20 cellular contexts compared by ENCODE assay signal in the genomic region with DNA sequence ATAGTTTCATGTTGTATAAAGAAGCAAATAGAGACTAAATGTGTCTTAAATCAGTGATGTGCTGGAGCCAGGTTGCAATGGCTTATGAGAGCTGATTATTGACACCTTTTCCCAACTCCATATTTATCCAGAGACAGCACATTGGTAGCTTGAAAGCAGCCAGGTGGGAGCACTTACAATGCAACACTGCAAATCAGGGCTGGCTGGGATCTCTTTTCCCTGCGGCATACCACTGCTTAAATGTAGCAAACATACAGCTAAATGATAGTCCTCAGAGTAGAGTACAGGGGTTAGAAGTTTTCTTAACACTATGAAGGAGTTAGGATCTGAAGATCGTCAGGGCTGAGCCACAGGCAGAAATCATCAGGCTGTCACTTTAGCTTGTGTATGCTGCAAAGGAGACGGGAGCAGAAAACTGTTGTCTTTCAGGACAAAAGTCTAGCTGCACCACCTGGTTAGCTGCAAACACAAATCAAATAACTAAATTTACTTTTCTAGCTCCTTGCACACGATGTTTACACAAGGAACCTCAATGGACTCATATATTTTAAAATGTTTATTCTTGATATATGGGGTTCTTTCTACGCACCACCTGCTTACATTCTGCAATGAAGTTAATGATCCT.
DNase-seq lines count a peak whose midpoint lies in the region; ATAC-seq and TF ChIP-seq lines count a peak whose summit lies in the region.
"Had no signal": no experiment of that assay in that cellular context is flagged by ENCODE, and none has a peak within 500 bp of the region (broad histone marks: within the 10 kb centered on the region; RNA-seq: fewer than 3 reads in every experiment).

No MANE protein-coding gene starts in this region.

- 59% methylated on average over 5 of the region's 5 CpGs for WGBS in mammary epithelial cell (ENCODE audit: low coverage, missing lambda C conversion rate)

- no peaks in the 10 kb centered on the region for H4K20me1 ChIP-seq in mammary epithelial cell (ENCODE audit: insufficient read depth, low read length)

- intact Hi-C loops in mammary epithelial cell (cut with micrococcal nuclease), result no loop called here
- intact Hi-C loops in MCF 10A (cut with micrococcal nuclease), result no loop called here
- intact Hi-C loops in uterus (cut with DNase I; ENCODE audit: low total_unique reads), result no loop called here

- no peaks in the 10 kb centered on the region for H3K36me3 ChIP-seq in mammary epithelial cell (ENCODE audit: insufficient read depth, low read length)
- H3K36me3 ChIP-seq in uterus, result no peaks in the 10 kb centered on the region
- H3K36me3 ChIP-seq: heart right ventricle, upper lobe of right lung had no signal

- POLR2A ChIA-PET in MCF 10A (lab: Yijun Ruan, JAX), result interaction anchor here (0.6 kb wide), 1 partner anchor 626 kb away, joined by 3 read pairs; no protein-coding TSS in a partner anchor
- POLR2A ChIA-PET in WTC11 (lab: Charles Lee), result interaction anchor here (0.5 kb wide), 1 partner anchor 53 kb away, joined by 3 read pairs; no protein-coding TSS in a partner anchor

- DNase-seq in mammary epithelial cell (no peak), MCF 10A (ENCODE audit: unreplicated experiment) (no peak), NCI-H345 (lab: John Stamatoyannopoulos, UW) (peak; percentile 72), WTC11 (ENCODE audit: low spot score) (no peak), retina (peak; percentile 5), uterus (no peak), NCI-H2171 (lab: John Stamatoyannopoulos, UW) (no peak)
- no peak for DNase-seq in activated CD4-positive, CD25-positive, alpha-beta regulatory T cell (lab: John Stamatoyannopoulos, UW)
- DNase-seq: activated naive CD4-positive, alpha-beta T cell treated with anti-CD3 and anti-CD28 coated beads, Interleukin-2, amount 10 ng/mL, durations not matched to agents 7 days and 5 days; activated T-cell treated with anti-CD3 and anti-CD28 coated beads, Interleukin-2, amount 50 U/mL, for 48 hours; aorta; GM23248; heart right ventricle; left ventricle myocardium superior; NCI-H446; SW 1271; upper lobe of right lung had no signal

- peak; percentile 24; the same call in 1 of the 2 replicates for ATAC-seq in WTC11
- ATAC-seq: activated CD4-positive, CD25-positive, alpha-beta regulatory T cell treated with anti-CD3 and anti-CD28 coated beads, Interleukin-2, amount 50 U/mL, for 24 hours; heart right ventricle; left ventricle myocardium superior; upper lobe of right lung had no signal

- in situ Hi-C loops in mammary epithelial cell (cut with MboI; ENCODE audit: low sequenced_read_pairs in 2 of 2), result no loop called here

- H3K27me3 Mint-ChIP-seq in MCF 10A (ENCODE audit: insufficient read depth, unreplicated experiment), result no peaks in the 10 kb centered on the region
- H3K27me3 Mint-ChIP-seq in WTC11 (ENCODE audit: low read depth), result no peaks in the 10 kb centered on the region
- H3K27me3 Mint-ChIP-seq: activated naive CD4-positive, alpha-beta T cell treated with anti-CD3 and anti-CD28 coated beads, Interleukin-2, amount 10 ng/mL, durations not matched to agents 7 days and 5 days; B cell; central memory CD8-positive, alpha-beta T cell had no signal

- no peaks in the 10 kb centered on the region for H3K4me1 ChIP-seq in mammary epithelial cell (ENCODE audit: insufficient read depth, low read length)
- H3K4me1 ChIP-seq in uterus, result no peaks in the 10 kb centered on the region
- H3K4me1 ChIP-seq: heart right ventricle, upper lobe of right lung had no signal

- no peak overlapping the region for H3K9ac ChIP-seq in mammary epithelial cell (ENCODE audit: insufficient read depth, low read length)
- H3K9ac ChIP-seq: GM23248 had no signal

- H3K9me3 ChIP-seq in mammary epithelial cell (replicated peaks; ENCODE audit: insufficient read depth, low read length), result no peaks in the 10 kb centered on the region
- H3K9me3 ChIP-seq in uterus, result no peaks in the 10 kb centered on the region
- H3K9me3 ChIP-seq: upper lobe of right lung had no signal

- CTCF ChIA-PET in mammary epithelial cell (lab: Charles Lee; ENCODE audit: low non-redundant PET), result no interaction called here
- CTCF ChIA-PET in MCF 10A (lab: Yijun Ruan, JAX), result no interaction called here
- CTCF ChIA-PET in WTC11 (lab: Charles Lee), result no interaction called here

- H3K4me2 ChIP-seq in mammary epithelial cell (ENCODE audit: insufficient read depth, low read depth, low read length), result no peak overlapping the region

- dilution Hi-C loops in mammary epithelial cell (cut with HindIII; ENCODE audit: low sequenced_read_pairs), result no loop called here

- no peak overlapping the region for H3K27ac Mint-ChIP-seq in MCF 10A (ENCODE audit: low read depth, unreplicated experiment)
- no peak overlapping the region for H3K27ac Mint-ChIP-seq in WTC11
- H3K27ac Mint-ChIP-seq: activated naive CD4-positive, alpha-beta T cell treated with anti-CD3 and anti-CD28 coated beads, Interleukin-2, amount 10 ng/mL, durations not matched to agents 7 days and 5 days; B cell had no signal

- H3K79me2 ChIP-seq in mammary epithelial cell (ENCODE audit: insufficient read depth, low read length), result no peaks in the 10 kb centered on the region

- no peaks in the 10 kb centered on the region for H3K9me3 Mint-ChIP-seq in MCF 10A (ENCODE audit: unreplicated experiment)
- no peaks in the 10 kb centered on the region for H3K9me3 Mint-ChIP-seq in WTC11

- H3K4me1 Mint-ChIP-seq in MCF 10A (ENCODE audit: insufficient read depth, unreplicated experiment) (no peaks in the 10 kb centered on the region), WTC11 (peaks cover 6% of the 10 kb centered on the region)
- H3K4me1 Mint-ChIP-seq: activated naive CD4-positive, alpha-beta T cell treated with anti-CD3 and anti-CD28 coated beads, Interleukin-2, amount 10 ng/mL, durations not matched to agents 7 days and 5 days; B cell; central memory CD8-positive, alpha-beta T cell had no signal

- TF ChIP-seq CTCF in mammary epithelial cell (conservative IDR thresholded peaks at IDR 0.05 in 1 of 2, IDR thresholded peaks at IDR 0.05 in 1 of 2; ENCODE audit: extremely low read depth in 1 of 2, insufficient read depth in 1 of 2, low read depth in 1 of 2, low read length in 2 of 2) (no peak), MCF 10A (IDR thresholded peaks at IDR 0.05; ENCODE audit: unreplicated experiment) (no peak), WTC11 (IDR thresholded peaks at IDR 0.05) (no peak), uterus (IDR thresholded peaks at IDR 0.05) (no peak)

- no peak overlapping the region for H3K4me3 ChIP-seq in mammary epithelial cell (replicated peaks in 1 of 3; ENCODE audit: insufficient read depth in 1 of 3, low read depth in 2 of 3, low read length in 3 of 3)
- no peak overlapping the region for H3K4me3 ChIP-seq in uterus
- H3K4me3 ChIP-seq: GM23248, heart right ventricle, upper lobe of right lung had no signal

- H3K36me3 Mint-ChIP-seq in MCF 10A (ENCODE audit: insufficient read depth, unreplicated experiment) (no peaks in the 10 kb centered on the region), WTC11 (no peaks in the 10 kb centered on the region)
- H3K36me3 Mint-ChIP-seq: activated naive CD4-positive, alpha-beta T cell treated with anti-CD3 and anti-CD28 coated beads, Interleukin-2, amount 10 ng/mL, durations not matched to agents 7 days and 5 days had no signal

- no peak overlapping the region for H3K27ac ChIP-seq in mammary epithelial cell (ENCODE audit: insufficient read depth, low read depth, low read length)
- H3K27ac ChIP-seq in uterus, result no peak overlapping the region
- H3K27ac ChIP-seq: GM23248, heart right ventricle, upper lobe of right lung had no signal

- no peaks in the 10 kb centered on the region for H3K27me3 ChIP-seq in mammary epithelial cell (ENCODE audit: insufficient read depth, low read length)
- H3K27me3 ChIP-seq in uterus, result no peaks in the 10 kb centered on the region
- H3K27me3 ChIP-seq: heart right ventricle, upper lobe of right lung had no signal

- BruUV-seq in mammary epithelial cell (replicated peaks; lab: Mats Ljungman, UMichigan), result no TSS peak
- no TSS peak for BruUV-seq in MCF 10A (replicated peaks; lab: Mats Ljungman, UMichigan)

- no peak for TF ChIP-seq POLR2A in uterus (IDR thresholded peaks at IDR 0.05)

- H3K4me3 Mint-ChIP-seq in MCF 10A (ENCODE audit: unreplicated experiment) (no peak overlapping the region), WTC11 (no peak overlapping the region)
- H3K4me3 Mint-ChIP-seq: activated naive CD4-positive, alpha-beta T cell treated with anti-CD3 and anti-CD28 coated beads, Interleukin-2, amount 10 ng/mL, durations not matched to agents 7 days and 5 days; B cell; central memory CD8-positive, alpha-beta T cell had no signal

- peak overlapping the region; percentile 62 for H2AFZ ChIP-seq in mammary epithelial cell (ENCODE audit: low read depth, low read length)
- H2AFZ ChIP-seq: GM23248 had no signal

TF ChIP-seq in WTC11, 78 proteins besides CTCF, POLR2A, EP300 and RAD21 (continues in another document):
- TF ChIP-seq, protein P1, sequence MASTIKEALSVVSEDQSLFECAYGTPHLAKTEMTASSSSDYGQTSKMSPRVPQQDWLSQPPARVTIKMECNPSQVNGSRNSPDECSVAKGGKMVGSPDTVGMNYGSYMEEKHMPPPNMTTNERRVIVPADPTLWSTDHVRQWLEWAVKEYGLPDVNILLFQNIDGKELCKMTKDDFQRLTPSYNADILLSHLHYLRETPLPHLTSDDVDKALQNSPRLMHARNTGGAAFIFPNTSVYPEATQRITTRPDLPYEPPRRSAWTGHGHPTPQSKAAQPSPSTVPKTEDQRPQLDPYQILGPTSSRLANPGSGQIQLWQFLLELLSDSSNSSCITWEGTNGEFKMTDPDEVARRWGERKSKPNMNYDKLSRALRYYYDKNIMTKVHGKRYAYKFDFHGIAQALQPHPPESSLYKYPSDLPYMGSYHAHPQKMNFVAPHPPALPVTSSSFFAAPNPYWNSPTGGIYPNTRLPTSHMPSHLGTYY (CRISPR knock-in tag; IDR thresholded peaks at IDR 0.05), result no peak
- TF ChIP-seq, protein P2, sequence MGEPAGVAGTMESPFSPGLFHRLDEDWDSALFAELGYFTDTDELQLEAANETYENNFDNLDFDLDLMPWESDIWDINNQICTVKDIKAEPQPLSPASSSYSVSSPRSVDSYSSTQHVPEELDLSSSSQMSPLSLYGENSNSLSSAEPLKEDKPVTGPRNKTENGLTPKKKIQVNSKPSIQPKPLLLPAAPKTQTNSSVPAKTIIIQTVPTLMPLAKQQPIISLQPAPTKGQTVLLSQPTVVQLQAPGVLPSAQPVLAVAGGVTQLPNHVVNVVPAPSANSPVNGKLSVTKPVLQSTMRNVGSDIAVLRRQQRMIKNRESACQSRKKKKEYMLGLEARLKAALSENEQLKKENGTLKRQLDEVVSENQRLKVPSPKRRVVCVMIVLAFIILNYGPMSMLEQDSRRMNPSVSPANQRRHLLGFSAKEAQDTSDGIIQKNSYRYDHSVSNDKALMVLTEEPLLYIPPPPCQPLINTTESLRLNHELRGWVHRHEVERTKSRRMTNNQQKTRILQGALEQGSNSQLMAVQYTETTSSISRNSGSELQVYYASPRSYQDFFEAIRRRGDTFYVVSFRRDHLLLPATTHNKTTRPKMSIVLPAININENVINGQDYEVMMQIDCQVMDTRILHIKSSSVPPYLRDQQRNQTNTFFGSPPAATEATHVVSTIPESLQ (CRISPR knock-in tag; IDR thresholded peaks at IDR 0.05), result no peak

Comparison
In these comparisons a context has a peak if more than half of its experiments do, and no peak if none do; other contexts are left out.
1. DNase-seq: peak in NCI-H345 (single experiment) and retina (single experiment); none in mammary epithelial cell (single experiment), MCF 10A (single experiment), WTC11 (single experiment), uterus (0 of 2), activated CD4-positive, CD25-positive, alpha-beta regulatory T cell (0 of 4) and NCI-H2171 (single experiment).